Comparison of ENCODE assay signal across 9 cellular contexts in genomic region chr2:110858135-110858737, GRCh38.
DNase-seq lines count a peak whose midpoint lies in the region; ATAC-seq, FAIRE-seq and TF ChIP-seq lines count a peak whose summit lies in the region.
"Had no signal": no experiment of that assay in that cellular context is flagged by ENCODE, and none has a peak within 500 bp of the region (broad histone marks: within the 10 kb centered on the region; RNA-seq: fewer than 3 reads in every experiment).

No MANE protein-coding gene starts in this region.

- H3K4me3 ChIP-seq in Peyer's patch (no peak overlapping the region), Caco-2 (ENCODE audit: low read depth, low read length) (no peak overlapping the region)

- no peaks in the 10 kb centered on the region for H3K27me3 ChIP-seq in Peyer's patch
- H3K27me3 ChIP-seq in Caco-2 (replicated peaks; ENCODE audit: control insufficient read depth, insufficient read depth, low read length), result no peaks in the 10 kb centered on the region

- intact Hi-C loops in Caco-2 (cut with micrococcal nuclease; ENCODE audit: unreplicated experiment), result no loop called here

- H3K36me3 ChIP-seq in Peyer's patch, result no peaks in the 10 kb centered on the region
- no peaks in the 10 kb centered on the region for H3K36me3 ChIP-seq in Caco-2 (ENCODE audit: control insufficient read depth, insufficient read depth, low read length)

- no peak overlapping the region for H3K27ac Mint-ChIP-seq in Caco-2 (ENCODE audit: unreplicated experiment)

- H3K27ac ChIP-seq in Peyer's patch, result peak overlapping the region in 2 of 4 donors; percentile 12 to 40

- TF ChIP-seq CTCF in Peyer's patch (IDR thresholded peaks at IDR 0.05) (no peak), Caco-2 (IDR thresholded peaks at IDR 0.05; ENCODE audit: insufficient read depth in 1 of 2, low read depth in 1 of 2, low read length in 1 of 2, severe bottlenecking in 1 of 2, unreplicated experiment in 1 of 2) (no peak)

- no peak overlapping the region for H3K4me3 Mint-ChIP-seq in Caco-2 (ENCODE audit: unreplicated experiment)

- TF ChIP-seq POLR2A in Peyer's patch (IDR thresholded peaks at IDR 0.05), result peak in 1 of 2 donors; percentile 26

- H3K27me3 Mint-ChIP-seq in Caco-2 (ENCODE audit: insufficient read depth, unreplicated experiment), result peaks cover 4% of the 10 kb centered on the region

- H3K36me3 Mint-ChIP-seq in Caco-2 (ENCODE audit: insufficient read depth, unreplicated experiment), result no peaks in the 10 kb centered on the region

- CTCF ChIA-PET in Caco-2 (lab: Charles Lee), result no interaction called here

- POLR2A ChIA-PET in Caco-2 (lab: Charles Lee), result no interaction called here

- H3K4me1 ChIP-seq in Peyer's patch (no peaks in the 10 kb centered on the region), Caco-2 (no peaks in the 10 kb centered on the region)

- peak; percentile 84 for FAIRE-seq in GM18507 (lab: Jason Lieb, UNC)

- H3K9me3 ChIP-seq in Peyer's patch (no peaks in the 10 kb centered on the region), Caco-2 (no peaks in the 10 kb centered on the region)

- DNase-seq in GM18507 (ENCODE audit: extremely low spot score, insufficient read length, low read depth) (no peak), Peyer's patch (peak in 2 of 3 donors; percentile 57 to 80), anterior cingulate cortex (lab: John Stamatoyannopoulos, UW) (peak in 35 of 58 donors; percentile 5 to 91 (median 38)), Caco-2 (no peak), SW480 (ENCODE audit: low spot score) (no peak), iPS-NIHi11 (ENCODE audit: low spot score) (no peak)
- peak; percentile 42 to 61 (median 48) for DNase-seq in stimulated activated CD4-positive, alpha-beta T cell treated with anti-CD3 and anti-CD28 coated beads, TNF-alpha, amount 100 ng/mL, for 24 hours (ENCODE audit: low read depth in 3 of 3)

- ATAC-seq in HG02798 (IDR thresholded peaks at IDR 0.05; ENCODE audit: poor library complexity, unreplicated experiment), result peak; percentile 91
- ATAC-seq: HCT116 had no signal

- H3K4me1 Mint-ChIP-seq in Caco-2 (ENCODE audit: low read depth, unreplicated experiment), result no peaks in the 10 kb centered on the region

- BruUV-seq in Caco-2 (replicated peaks; lab: Mats Ljungman, UMichigan), result no TSS peak

- no peaks in the 10 kb centered on the region for H3K9me3 Mint-ChIP-seq in Caco-2 (ENCODE audit: unreplicated experiment)

Comparison
In these comparisons a context has a peak if more than half of its experiments do, and no peak if none do; other contexts are left out.
1. DNase-seq: peak in Peyer's patch (2 of 3), anterior cingulate cortex (35 of 58) and stimulated activated CD4-positive, alpha-beta T cell treated with anti-CD3 and anti-CD28 coated beads, TNF-alpha, amount 100 ng/mL, for 24 hours (3 of 3); none in GM18507 (single experiment), Caco-2 (0 of 2), SW480 (single experiment) and iPS-NIHi11 (single experiment).